Comparison of ENCODE assay signal across 1 cellular context in genomic region chr4:38202-38601, GRCh38. TPM values are rescaled to one million over a fixed set of nuclear protein-coding genes. Genes with fewer than 3 reads are reported as not detected.
DNase-seq lines count a peak whose midpoint lies in the region; ATAC-seq, FAIRE-seq and TF ChIP-seq lines count a peak whose summit lies in the region.
"Not testable (repeated sequence)": the region's sequence is repeated elsewhere in the genome, so short reads cannot be mapped to it uniquely, and the experiment has no call there.

No MANE protein-coding gene starts in this region.

- H3K27me3 ChIP-seq in HepG2 (ENCODE audit: control insufficient read depth in 1 of 2, insufficient read depth in 2 of 2, low read length in 2 of 2), result not testable (repeated sequence)

- POLR2A ChIA-PET in HepG2 (lab: Yijun Ruan, JAX), result not testable (repeated sequence)

- intact Hi-C loops in HepG2 (cut with micrococcal nuclease; ENCODE audit: unreplicated experiment), result not testable (repeated sequence)

- H3K9me3 ChIP-seq in HepG2 (ENCODE audit: low read length), result not testable (repeated sequence)

- CTCF ChIA-PET in HepG2 (lab: Yijun Ruan, JAX; ENCODE audit: low intra/inter-chr PET ratio, low total read pairs), result not testable (repeated sequence)

- TF ChIP-seq EP300 in HepG2 (IDR thresholded peaks at IDR 0.05; ENCODE audit: low read depth in 2 of 2, low read length in 2 of 2); HepG2 (CRISPR knock-in tag; IDR thresholded peaks at IDR 0.05; ENCODE audit: borderline replicate concordance): not testable (repeated sequence)

- ATAC-seq in HepG2, result not testable (repeated sequence)

- H4K20me1 ChIP-seq in HepG2 (ENCODE audit: insufficient read depth, low read length), result not testable (repeated sequence)

- BruUV-seq in HepG2 (replicated peaks; lab: Mats Ljungman, UMichigan), result not testable (repeated sequence)

- not testable (repeated sequence) for H3K4me2 ChIP-seq in HepG2 (ENCODE audit: low read depth, low read length)

- not testable (repeated sequence) for H3K4me1 ChIP-seq in HepG2 (ENCODE audit: insufficient read depth, low read length)

- not testable (repeated sequence) for H3K79me2 ChIP-seq in HepG2 (ENCODE audit: insufficient read depth, low read length)

- in situ Hi-C loops in HepG2 (cut with HindIII; ENCODE audit: extremely low pct_ligation_motif_present, low pct_unique_long_range_greater_than_20kb), result not testable (repeated sequence)

- not testable (repeated sequence) for FAIRE-seq in HepG2 (lab: Jason Lieb, UNC)

- TF ChIP-seq RAD21 in HepG2 (CRISPR knock-in tag; IDR thresholded peaks at IDR 0.05), result not testable (repeated sequence)

- not testable (repeated sequence) for H3K4me3 ChIP-seq in HepG2 (replicated peaks in 1 of 3; ENCODE audit: insufficient read depth in 1 of 3, low read depth in 2 of 3, low read length in 3 of 3)

- not testable (repeated sequence) for H3K9ac ChIP-seq in HepG2 (ENCODE audit: insufficient read depth, low read depth, low read length)

- not testable (repeated sequence) for DNase-seq in HepG2 (ENCODE audit: low spot score)

- not testable (repeated sequence) for H3K36me3 ChIP-seq in HepG2 (replicated peaks in 1 of 2; ENCODE audit: control insufficient read depth in 1 of 2, insufficient read depth in 2 of 2, low read length in 2 of 2)

- not testable (repeated sequence) for TF ChIP-seq POLR2A in HepG2 (IDR thresholded peaks at IDR 0.05; ENCODE audit: insufficient read depth in 1 of 2, low read depth in 2 of 2, low read length in 2 of 2)

- TF ChIP-seq CTCF in HepG2 (CRISPR knock-in tag; IDR thresholded peaks at IDR 0.05), result not testable (repeated sequence)

- not testable (repeated sequence) for H2AFZ ChIP-seq in HepG2 (ENCODE audit: low read length)

- not testable (repeated sequence) for H3K27ac ChIP-seq in HepG2 (ENCODE audit: extremely low read length, insufficient read depth, low read length)

TF ChIP-seq in HepG2, 621 proteins besides CTCF, POLR2A, EP300 and RAD21 (continues in another document):
- peak; percentile 90; the same call in 1 of the 2 replicates for TF ChIP-seq NONO (IDR thresholded peaks at IDR 0.05)
- TF ChIP-seq NONO (CRISPR knock-in tag; conservative IDR thresholded peaks at IDR 0.05); ZBTB40 (CRISPR knock-in tag; IDR thresholded peaks at IDR 0.05); SP1 (CRISPR knock-in tag; IDR thresholded peaks at IDR 0.05); FOXP1 (CRISPR knock-in tag; IDR thresholded peaks at IDR 0.05); SOX6 (CRISPR knock-in tag; IDR thresholded peaks at IDR 0.05): not testable (repeated sequence)
- TF ChIP-seq ZBTB40 (IDR thresholded peaks at IDR 0.05), result peak; percentile 31
- TF ChIP-seq SP1 (IDR thresholded peaks at IDR 0.05), result peak; percentile 41; the same call in 1 of the 2 replicates
- peak; percentile 85 for TF ChIP-seq PHB2 (IDR thresholded peaks at IDR 0.05; ENCODE audit: partially characterized antibody)
- TF ChIP-seq RAD51 (IDR thresholded peaks at IDR 0.05; ENCODE audit: borderline replicate concordance), result peak; percentile 41; the same call in 1 of the 2 replicates
- TF ChIP-seq FOXP1 (IDR thresholded peaks at IDR 0.05), result peak; percentile 49; the same call in 1 of the 2 replicates
- TF ChIP-seq SOX6 (IDR thresholded peaks at IDR 0.05), result 0 out of 2 replicates have a peak, but pooled peaks have one; percentile 80
- 0 out of 2 replicates have a peak, but pooled peaks have one; percentile 14 for TF ChIP-seq NFRKB (IDR thresholded peaks at IDR 0.05)
- TF ChIP-seq PLRG1 (conservative IDR thresholded peaks at IDR 0.05), result peak; percentile 80; the same call in 1 of the 2 replicates
- TF ChIP-seq ATM (IDR thresholded peaks at IDR 0.05; ENCODE audit: borderline replicate concordance), result 0 out of 2 replicates have a peak, but pooled peaks have one; percentile 60
- TF ChIP-seq IKZF1 (IDR thresholded peaks at IDR 0.05), result peak; percentile 81; the same call in 1 of the 2 replicates
- peak; percentile 64 for TF ChIP-seq ZNF282 (IDR thresholded peaks at IDR 0.05; ENCODE audit: partially characterized antibody)
- peak; percentile 84; the same call in 1 of the 2 replicates for TF ChIP-seq NBN (conservative IDR thresholded peaks at IDR 0.05)

RNA-seq across cellular contexts. Expression of gene ZNF595, which starts 14.9 kb away (rescaled TPM):
- total RNA-seq in HepG2 (2016; rRNA removed; fragmentation: Illumina TruSeq; extraction: Trizol), result not detected in 2 replicates
- total RNA-seq in HepG2 (2016; cell fraction: cytosol; rRNA removed; fragmentation: Illumina TruSeq; extraction: Trizol; ENCODE audit: low read depth), result not detected in 2 replicates
- total RNA-seq in HepG2 (2016; cell fraction: insoluble cytoplasmic fraction; rRNA removed; fragmentation: Illumina TruSeq; extraction: Trizol), result 0.15 TPM in 1 of 2 replicates, not detected in the other
- not detected in 2 replicates for total RNA-seq in HepG2 (2016; cell fraction: membrane; rRNA removed; fragmentation: Illumina TruSeq; extraction: Trizol)
- total RNA-seq in HepG2 (2016; cell fraction: nucleus; rRNA removed; fragmentation: Illumina TruSeq; extraction: Trizol), result not detected in 2 replicates
- polyA plus RNA-seq in HepG2 (2011; rRNA removed), result 0.09 TPM in 1 of 2 replicates, not detected in the other
- polyA plus RNA-seq in HepG2 (2011; cell fraction: cytosol; rRNA removed), result 0.05 TPM in 1 of 2 replicates, not detected in the other
- not detected in 2 replicates for polyA plus RNA-seq in HepG2 (2011; cell fraction: nucleus; rRNA removed)
- not detected in 2 replicates for polyA plus RNA-seq in HepG2 (2012)
- polyA plus RNA-seq in HepG2 (2016; cell fraction: cytosol; fragmentation: Illumina TruSeq; extraction: Trizol; ENCODE audit: low read depth), result not detected in 2 replicates
- not detected in 2 replicates for polyA plus RNA-seq in HepG2 (2016; cell fraction: insoluble cytoplasmic fraction; fragmentation: Illumina TruSeq; extraction: Trizol; ENCODE audit: low read depth)
- not detected in 2 replicates for polyA plus RNA-seq in HepG2 (2016; cell fraction: membrane; fragmentation: Illumina TruSeq; extraction: Trizol; ENCODE audit: low read depth)
- polyA plus RNA-seq in HepG2 (2016; cell fraction: nucleus; fragmentation: Illumina TruSeq; extraction: Trizol; ENCODE audit: insufficient read depth, low read depth), result not detected in 2 replicates
- polyA minus RNA-seq in HepG2 (2011; rRNA and poly(A)+ RNA removed; ENCODE audit: low replicate concordance), result 0.18 and 0.19 TPM in 2 replicates
- not detected in 2 replicates for polyA minus RNA-seq in HepG2 (2011; cell fraction: cytosol; rRNA and poly(A)+ RNA removed)
- not detected in 2 replicates for polyA minus RNA-seq in HepG2 (2011; cell fraction: nucleus; rRNA and poly(A)+ RNA removed)
